ENCODE assay signal across 8 cellular contexts in genomic region chr16:11255737-11256656, GRCh38. TPM values are rescaled to one million over a fixed set of nuclear protein-coding genes. Genes with fewer than 3 reads are reported as not detected.
DNase-seq lines count a peak whose midpoint lies in the region.

SOCS1 (minus strand) TSS chr16:11256204; CDS start chr16:11255478, 726 bp downstream.

- H3K9ac ChIP-seq in ES-I3 (ENCODE audit: low read depth, low read length) = peak within 1 kb of the TSS; percentile 79

- H3K4me3 ChIP-seq in SJCRH30 = peak within 1 kb of the TSS; percentile 87

- H3K27me3 ChIP-seq in SJCRH30 = no peaks in the 10 kb centered on the region

- peaks cover 23% of the 10 kb centered on the region for H3K4me1 ChIP-seq in ES-I3 (ENCODE audit: insufficient read depth, low read length)
- peaks cover 18% of the 10 kb centered on the region; the same call in 1 of the 2 replicates for H3K4me1 ChIP-seq in SJCRH30

- H3K27ac ChIP-seq in SJCRH30 (peak within 1 kb of the TSS; percentile 84), substantia nigra (ENCODE audit: low read depth, low read length, poor library complexity, severe bottlenecking) (peak within 1 kb of the TSS; percentile 88)

- DNase-seq in GOT3 (lab: John Stamatoyannopoulos, UW) (peak; percentile 89), LHCN-M2 (ENCODE audit: low read depth) (peak; percentile 76), SJCRH30 (peak; percentile 82 to 89), germinal center (ENCODE audit: low spot score) (peak; percentile 91), nucleus accumbens (lab: John Stamatoyannopoulos, UW) (peak in 53 of 56 donors; percentile 19 to 88 (median 71)), substantia nigra (lab: John Stamatoyannopoulos, UW) (peak; percentile 11 to 90 (median 72))
- DNase-seq in activated naive CD4-positive, alpha-beta T cell (lab: John Stamatoyannopoulos, UW) = peak; percentile 77 to 89 (median 78)

- H3K36me3 ChIP-seq in ES-I3 (ENCODE audit: insufficient read depth, low read length) (peaks cover 11% of the 10 kb centered on the region), SJCRH30 (no peaks in the 10 kb centered on the region)

- H3K9me3 ChIP-seq in ES-I3 (ENCODE audit: control insufficient read depth, insufficient read depth, low read length) (no peaks in the 10 kb centered on the region), SJCRH30 (replicated peaks) (no peaks in the 10 kb centered on the region)

RNA-seq across cellular contexts. Expression of gene SOCS1, which starts in this region (rescaled TPM):
- 0.51 and 0.98 TPM in 2 replicates for total RNA-seq in LHCN-M2 (2014; rRNA removed)
- 0.96 TPM for polyA plus RNA-seq in LHCN-M2 (2012)
- total RNA-seq in SJCRH30 (2014; rRNA removed; shearing (Covaris generic)) = 1.4 and 1.8 TPM in 2 replicates

Comparison
In these comparisons a context has a peak if more than half of its experiments do, and no peak if none do; other contexts are left out.
1. Peak in every context shown above with its lines: DNase-seq, H3K4me3 ChIP-seq and H3K27ac ChIP-seq.
2. Peak in DNase-seq in LHCN-M2; RNA of the gene not detected or under 1 TPM.